In genomic region chr15:52520421-52520820, GRCh38 we compare ENCODE assay signal across 22 cellular contexts.
"Had no signal": no experiment of that assay in that cellular context is flagged by ENCODE, and none has a peak within 500 bp of the region (broad histone marks: within the 10 kb centered on the region; RNA-seq: fewer than 3 reads in every experiment).

No MANE protein-coding gene starts in this region.

- H3K27ac ChIP-seq: heart left ventricle, ovary, right atrium auricular region, sigmoid colon, thoracic aorta, transverse colon had no signal

- H3K27me3 Mint-ChIP-seq: stimulated activated memory B cell treated with anti-CD40 and anti-IgM and Interleukin-4, amounts not matched to agents 10 μg/mL and 1 μg/mL and 100 μg/mL, for 72 hours; stimulated activated naive CD8-positive, alpha-beta T cell treated with anti-CD3 and anti-CD28 coated beads, Interleukin-15, Interleukin-2, amounts not matched to agents 100 ng/mL and 50 ng/mL, for 24 hours had no signal

- H3K4me3 Mint-ChIP-seq: endodermal cell; natural killer cell; neural crest cell; stimulated activated memory B cell treated with anti-CD40 and anti-IgM and Interleukin-4, amounts not matched to agents 10 μg/mL and 1 μg/mL and 100 μg/mL, for 72 hours; stimulated activated naive CD8-positive, alpha-beta T cell treated with anti-CD3 and anti-CD28 coated beads, Interleukin-15, Interleukin-2, amounts not matched to agents 100 ng/mL and 50 ng/mL, for 24 hours had no signal

- H3K36me3 Mint-ChIP-seq: natural killer cell had no signal

- H3K4me3 ChIP-seq: heart left ventricle, mucosa of descending colon, ovary, right atrium auricular region, sigmoid colon, smooth muscle cell, thoracic aorta, transverse colon had no signal

- ATAC-seq: left colon; mucosa of descending colon; natural killer cell; stimulated activated memory B cell treated with anti-CD40 and anti-IgM and Interleukin-4, amounts not matched to agents 10 μg/mL and 1 μg/mL and 100 μg/mL, for 72 hours had no signal

- DNase-seq: cerebellar nuclear complex; effector CD4-positive, alpha-beta T cell; endodermal cell; erythroblast; heart left ventricle; hippocampal formation; left colon; mesendoderm; mucosa of descending colon; natural killer cell; nucleus accumbens; ovary; sigmoid colon; stimulated activated CD4-positive, alpha-beta T cell treated with anti-CD3 and anti-CD28 coated beads, Interleukin-4, amount 100 ng/mL, for 1 hour; substantia nigra; transverse colon had no signal

- H3K4me2 ChIP-seq: smooth muscle cell had no signal

- H3K36me3 ChIP-seq: heart left ventricle, ovary, right atrium auricular region, sigmoid colon, thoracic aorta, transverse colon had no signal

- H3K27me3 ChIP-seq: heart left ventricle, ovary, right atrium auricular region, sigmoid colon, transverse colon had no signal

- H3K9me3 Mint-ChIP-seq: endodermal cell; natural killer cell; neural crest cell; stimulated activated memory B cell treated with anti-CD40 and anti-IgM and Interleukin-4, amounts not matched to agents 10 μg/mL and 1 μg/mL and 100 μg/mL, for 72 hours; stimulated activated naive CD8-positive, alpha-beta T cell treated with anti-CD3 and anti-CD28 coated beads, Interleukin-15, Interleukin-2, amounts not matched to agents 100 ng/mL and 50 ng/mL, for 24 hours had no signal

- H3K27ac Mint-ChIP-seq: endodermal cell; stimulated activated naive CD8-positive, alpha-beta T cell treated with anti-CD3 and anti-CD28 coated beads, Interleukin-15, Interleukin-2, amounts not matched to agents 100 ng/mL and 50 ng/mL, for 24 hours had no signal

- H3K9me3 ChIP-seq: heart left ventricle, mucosa of descending colon, ovary, right atrium auricular region, sigmoid colon, thoracic aorta, transverse colon had no signal
